23 cellular contexts compared by ENCODE assay signal in the genomic region with DNA sequence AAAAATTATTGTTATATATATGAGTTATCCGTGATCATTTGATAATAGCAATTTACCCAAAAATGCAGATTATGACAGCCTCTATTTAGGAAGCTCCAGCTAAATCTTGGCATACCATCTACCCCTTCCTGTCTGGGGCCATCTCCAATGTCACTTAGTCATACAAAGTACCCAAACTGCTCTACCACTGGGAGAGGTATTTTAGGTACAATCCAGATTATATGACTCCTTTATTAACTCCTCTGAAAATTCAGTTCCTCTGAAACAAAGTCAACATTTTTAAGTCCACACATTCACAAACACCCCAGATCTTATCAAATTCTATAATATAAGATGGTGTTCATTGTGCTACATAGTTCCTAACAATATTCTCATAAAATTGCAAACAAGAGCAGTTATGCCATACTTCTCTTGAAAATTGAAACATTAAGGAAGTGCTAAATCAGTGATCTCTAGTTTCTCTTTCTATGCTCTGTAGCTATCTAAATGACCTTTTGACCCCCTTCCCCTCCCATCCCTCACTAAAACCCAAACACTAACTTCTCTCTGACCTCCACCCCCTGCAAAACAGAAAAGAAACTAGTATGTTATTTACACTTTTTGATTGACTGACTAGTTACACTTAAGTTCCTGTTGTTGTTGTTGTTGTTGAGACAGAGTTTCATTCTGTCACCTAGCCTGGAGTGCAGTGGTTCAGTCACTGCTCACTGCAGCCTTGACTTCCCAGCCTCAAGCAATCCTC. TPM values are rescaled to one million over a fixed set of nuclear protein-coding genes. Genes with fewer than 3 reads are reported as not detected.
DNase-seq lines count a peak whose midpoint lies in the region; ATAC-seq and TF ChIP-seq lines count a peak whose summit lies in the region.
"Had no signal": no experiment of that assay in that cellular context is flagged by ENCODE, and none has a peak within 500 bp of the region (broad histone marks: within the 10 kb centered on the region; RNA-seq: fewer than 3 reads in every experiment).

No MANE protein-coding gene starts in this region.

- no peak for DNase-seq in activated CD4-positive, alpha-beta T cell treated with anti-CD3 and anti-CD28 coated beads, Interleukin-2, amount 10 ng/mL, durations not matched to agents 7 days and 5 days
- DNase-seq in activated CD4-positive, alpha-beta T cell treated with anti-CD3 and anti-CD28 coated beads for 48 hours = no peak
- DNase-seq in PC-9 = peak in 1 of 2 experiments; percentile 63
- DNase-seq in type B pancreatic cell (ENCODE audit: extremely low spot score, unreplicated experiment) = no peak
- no peak for DNase-seq in NCI-H187 (lab: John Stamatoyannopoulos, UW)
- DNase-seq: activated CD4-positive, alpha-beta T cell treated with anti-CD3 and anti-CD28 coated beads, Interleukin-2, amount 50 U/mL, for 1 hour; activated naive CD4-positive, alpha-beta T cell treated with anti-CD3 and anti-CD28 coated beads for 36 hours; DMS153; GOT3; NCI-H1436 treated with DMSO at 0.1 percent for 48 hours; NK-92 treated with Interleukin-12 subunit alpha and Interleukin-12 subunit beta, amount 100 ng/mL, for 24 hours; retina; stimulated activated naive B cell treated with anti-CD40 and anti-IgM and Interleukin-4, amounts not matched to agents 10 μg/mL and 1 μg/mL and 100 μg/mL, for 72 hours; tibial artery had no signal

- BruUV-seq in PC-9 (replicated peaks; lab: Mats Ljungman, UMichigan) = no TSS peak

- ATAC-seq in HG03354 (IDR thresholded peaks at IDR 0.05; ENCODE audit: poor library complexity, severe bottlenecking, unreplicated experiment) (peak; percentile 45), GM21367 (IDR thresholded peaks at IDR 0.05; ENCODE audit: unreplicated experiment) (no peak), GM18873 (IDR thresholded peaks at IDR 0.05; ENCODE audit: low FRiP score, unreplicated experiment) (no peak)
- ATAC-seq: K562 had no signal

- peak overlapping the region; percentile 71 for H3K4me2 ChIP-seq in PC-9
- H3K4me2 ChIP-seq: BLaER1 had no signal

- CTCF ChIA-PET in activated CD4-positive, alpha-beta T cell treated with anti-CD3 and anti-CD28 coated beads, Interleukin-2, amount 10 ng/mL, durations not matched to agents 7 days and 5 days (lab: Charles Lee) = interaction anchor here (0.6 kb wide), 1 partner anchor 20 kb away, joined by 3 read pairs; no protein-coding TSS in a partner anchor
- CTCF ChIA-PET in PC-9 (lab: Charles Lee) = interaction anchor here (0.6 kb wide), 1 partner anchor 778 kb away, joined by 3 read pairs; no protein-coding TSS in a partner anchor

- no peaks in the 10 kb centered on the region for H3K27me3 ChIP-seq in PC-9 (ENCODE audit: insufficient read depth, low read depth)
- H3K27me3 ChIP-seq: BLaER1, tibial artery had no signal

- no peak overlapping the region for H3K4me3 ChIP-seq in PC-9
- H3K4me3 ChIP-seq: BLaER1, K562, tibial artery had no signal

- POLR2A ChIA-PET in activated CD4-positive, alpha-beta T cell treated with anti-CD3 and anti-CD28 coated beads, Interleukin-2, amount 10 ng/mL, durations not matched to agents 7 days and 5 days (lab: Charles Lee) = no interaction called here
- POLR2A ChIA-PET in PC-9 (lab: Charles Lee; ENCODE audit: unreplicated experiment) = no interaction called here

- H3F3A ChIP-seq in PC-9 (ENCODE audit: insufficient read depth, low read depth) = peaks cover 44% of the 10 kb centered on the region

- H3K27ac Mint-ChIP-seq in activated CD4-positive, alpha-beta T cell treated with anti-CD3 and anti-CD28 coated beads, Interleukin-2, amount 10 ng/mL, durations not matched to agents 7 days and 5 days = peak overlapping the region; percentile 37
- H3K27ac Mint-ChIP-seq in type B pancreatic cell = peak overlapping the region; percentile 39
- H3K27ac Mint-ChIP-seq: activated naive CD4-positive, alpha-beta T cell treated with anti-CD3 and anti-CD28 coated beads for 36 hours; stimulated activated naive B cell treated with anti-CD40 and anti-IgM and Interleukin-4, amounts not matched to agents 10 μg/mL and 1 μg/mL and 100 μg/mL, for 72 hours had no signal

- H3K9me3 ChIP-seq in PC-9 (ENCODE audit: insufficient read depth, low read depth) = peaks cover under 1% of the 10 kb centered on the region; the same call in 1 of the 2 replicates
- H3K9me3 ChIP-seq: tibial artery had no signal

- no peaks in the 10 kb centered on the region for H3K9me2 ChIP-seq in PC-9 (ENCODE audit: insufficient read depth)

- H3K79me2 ChIP-seq in PC-9 (ENCODE audit: low read depth) = no peaks in the 10 kb centered on the region

- peaks cover 7% of the 10 kb centered on the region for H3K4me1 Mint-ChIP-seq in activated CD4-positive, alpha-beta T cell treated with anti-CD3 and anti-CD28 coated beads, Interleukin-2, amount 10 ng/mL, durations not matched to agents 7 days and 5 days
- H3K4me1 Mint-ChIP-seq in type B pancreatic cell (ENCODE audit: unreplicated experiment) = peaks cover 12% of the 10 kb centered on the region

- peaks cover 56% of the 10 kb centered on the region for H3K4me1 ChIP-seq in PC-9 (replicated peaks; ENCODE audit: insufficient read depth)
- H3K4me1 ChIP-seq: tibial artery had no signal

- no peaks in the 10 kb centered on the region for H3K36me3 Mint-ChIP-seq in activated CD4-positive, alpha-beta T cell treated with anti-CD3 and anti-CD28 coated beads, Interleukin-2, amount 10 ng/mL, durations not matched to agents 7 days and 5 days (ENCODE audit: low read depth)
- no peaks in the 10 kb centered on the region for H3K36me3 Mint-ChIP-seq in type B pancreatic cell
- H3K36me3 Mint-ChIP-seq: stimulated activated naive B cell treated with anti-CD40 and anti-IgM and Interleukin-4, amounts not matched to agents 10 μg/mL and 1 μg/mL and 100 μg/mL, for 72 hours had no signal

- peak overlapping the region; percentile 84 for H3K27ac ChIP-seq in PC-9
- H3K27ac ChIP-seq: BLaER1, tibial artery had no signal

- TF ChIP-seq CTCF in PC-9 (conservative IDR thresholded peaks at IDR 0.05) (no peak), type B pancreatic cell (conservative IDR thresholded peaks at IDR 0.05) (no peak)

- intact Hi-C loops in PC-9 (cut with micrococcal nuclease; ENCODE audit: unreplicated experiment) = no loop called here

- no peak overlapping the region for H2AFZ ChIP-seq in PC-9

- H3K36me3 ChIP-seq in PC-9 (ENCODE audit: low read depth) = no peaks in the 10 kb centered on the region
- H3K36me3 ChIP-seq: BLaER1, tibial artery had no signal

- H3K4me3 Mint-ChIP-seq in activated CD4-positive, alpha-beta T cell treated with anti-CD3 and anti-CD28 coated beads, Interleukin-2, amount 10 ng/mL, durations not matched to agents 7 days and 5 days = no peak overlapping the region
- H3K4me3 Mint-ChIP-seq in type B pancreatic cell = no peak overlapping the region
- H3K4me3 Mint-ChIP-seq: activated naive CD4-positive, alpha-beta T cell treated with anti-CD3 and anti-CD28 coated beads for 36 hours; stimulated activated naive B cell treated with anti-CD40 and anti-IgM and Interleukin-4, amounts not matched to agents 10 μg/mL and 1 μg/mL and 100 μg/mL, for 72 hours had no signal

- peaks cover 12% of the 10 kb centered on the region for H3K27me3 Mint-ChIP-seq in activated CD4-positive, alpha-beta T cell treated with anti-CD3 and anti-CD28 coated beads, Interleukin-2, amount 10 ng/mL, durations not matched to agents 7 days and 5 days
- H3K27me3 Mint-ChIP-seq in type B pancreatic cell = no peaks in the 10 kb centered on the region

- H4K20me1 ChIP-seq in PC-9 (ENCODE audit: insufficient read depth) = no peaks in the 10 kb centered on the region
- H4K20me1 ChIP-seq: BLaER1 had no signal

- H3K9me3 Mint-ChIP-seq in activated CD4-positive, alpha-beta T cell treated with anti-CD3 and anti-CD28 coated beads, Interleukin-2, amount 10 ng/mL, durations not matched to agents 7 days and 5 days = no peaks in the 10 kb centered on the region
- H3K9me3 Mint-ChIP-seq in type B pancreatic cell = peaks cover 9% of the 10 kb centered on the region
- H3K9me3 Mint-ChIP-seq: activated naive CD4-positive, alpha-beta T cell treated with anti-CD3 and anti-CD28 coated beads for 36 hours; stimulated activated naive B cell treated with anti-CD40 and anti-IgM and Interleukin-4, amounts not matched to agents 10 μg/mL and 1 μg/mL and 100 μg/mL, for 72 hours had no signal

RNA-seq across cellular contexts. Expression of a gene that starts 16.4 kb away (rescaled TPM):
- under 1 TPM; 0.22 to 0.58 TPM for total RNA-seq in activated CD4-positive, alpha-beta T cell treated with anti-CD3 and anti-CD28 coated beads, Interleukin-2, amount 10 ng/mL, durations not matched to agents 7 days and 5 days
- total RNA-seq in PC-9 (2021) = 2.0 and 2.2 TPM in 2 replicates
- 9.5 and 22.0 TPM in 2 replicates for total RNA-seq in type B pancreatic cell (ENCODE audit: low replicate concordance)
- total RNA-seq: A172, cerebellum had no signal

RNA-seq across cellular contexts. Expression of a gene that starts 23.1 kb away (rescaled TPM):
- total RNA-seq in activated CD4-positive, alpha-beta T cell treated with anti-CD3 and anti-CD28 coated beads, Interleukin-2, amount 10 ng/mL, durations not matched to agents 7 days and 5 days = not detected
- total RNA-seq in PC-9 (2021) = 6.1 and 6.5 TPM in 2 replicates
- total RNA-seq in type B pancreatic cell (ENCODE audit: low replicate concordance) = 7.7 and 26.8 TPM in 2 replicates
- total RNA-seq: A172; activated naive CD4-positive, alpha-beta T cell treated with anti-CD3 and anti-CD28 coated beads for 36 hours; astrocyte; cerebellum; K562 had no signal

RNA-seq across cellular contexts. Expression of a gene that starts 51.2 kb away (rescaled TPM):
- total RNA-seq in activated CD4-positive, alpha-beta T cell treated with anti-CD3 and anti-CD28 coated beads, Interleukin-2, amount 10 ng/mL, durations not matched to agents 7 days and 5 days = under 1 TPM in 1 of 2 experiments, not detected in 1; 0.25 TPM
- total RNA-seq in PC-9 (2021) (not detected in 2 replicates), type B pancreatic cell (ENCODE audit: low replicate concordance) (28.5 and 37.6 TPM in 2 replicates)
- total RNA-seq: astrocyte, cerebellum, K562, mononuclear cell had no signal

Comparison
In these comparisons a context has a peak if more than half of its experiments do, and no peak if none do; other contexts are left out.
1. RNA of a gene that starts 51.2 kb away (total RNA-seq): 28.5 to 37.6 TPM in type B pancreatic cell; 0.25 TPM in activated CD4-positive, alpha-beta T cell treated with anti-CD3 and anti-CD28 coated beads, Interleukin-2, amount 10 ng/mL, durations not matched to agents 7 days and 5 days and not detected in PC-9; every median in the first group is over 10 times any median in the second.